In genomic region chr10:84429926-84430520, GRCh38 we compare ENCODE assay signal across 8 cellular contexts.
DNase-seq lines count a peak whose midpoint lies in the region; ATAC-seq and TF ChIP-seq lines count a peak whose summit lies in the region.

No MANE protein-coding gene starts in this region.

- no peaks in the 10 kb centered on the region for H3K27me3 ChIP-seq in dorsolateral prefrontal cortex
- no peaks in the 10 kb centered on the region for H3K27me3 ChIP-seq in mesendoderm (ENCODE audit: insufficient read depth, low read length, poor library complexity)

- no peak overlapping the region for H4K8ac ChIP-seq in mesendoderm (ENCODE audit: low read depth, low read length)

- peak; percentile 96 for ATAC-seq in HG02678 (IDR thresholded peaks at IDR 0.05; ENCODE audit: unreplicated experiment)
- peak; percentile 80 to 84 for ATAC-seq in stimulated activated naive B cell treated with anti-CD40 and anti-IgM and Interleukin-4, amounts not matched to agents 10 μg/mL and 1 μg/mL and 100 μg/mL, for 72 hours (replicated peaks)

- DNase-seq in NK-92 treated with Interleukin-12 subunit alpha and Interleukin-12 subunit beta, amount 100 ng/mL, for 24 hours (lab: John Stamatoyannopoulos, UW): peak; percentile 21
- DNase-seq in NK-92 (lab: John Stamatoyannopoulos, UW; ENCODE audit: unreplicated experiment): no peak
- DNase-seq in NCI-H1930 (lab: John Stamatoyannopoulos, UW): peak; percentile 9 to 12
- peak; percentile 87 for DNase-seq in activated CD4-positive, alpha-beta T cell treated with anti-CD3 and anti-CD28 coated beads, Interleukin-2, amount 10 ng/mL, durations not matched to agents 24 days and 14 days
- DNase-seq in dorsolateral prefrontal cortex: peak in 8 of 10 donors; percentile 39 to 79 (median 52)
- DNase-seq in mesendoderm: peak; percentile 91
- DNase-seq in stimulated activated naive B cell treated with anti-CD40 and anti-IgM and Interleukin-4, amounts not matched to agents 10 μg/mL and 1 μg/mL and 100 μg/mL, for 72 hours: peak; percentile 23

- no peak overlapping the region for H3K4me2 ChIP-seq in mesendoderm (ENCODE audit: low read length)

- H2BK5ac ChIP-seq in mesendoderm (ENCODE audit: low read length): no peak overlapping the region

- H3K4me3 Mint-ChIP-seq in activated CD4-positive, alpha-beta T cell treated with anti-CD3 and anti-CD28 coated beads, Interleukin-2, amount 10 ng/mL, durations not matched to agents 24 days and 14 days: no peak overlapping the region
- no peak overlapping the region for H3K4me3 Mint-ChIP-seq in stimulated activated naive B cell treated with anti-CD40 and anti-IgM and Interleukin-4, amounts not matched to agents 10 μg/mL and 1 μg/mL and 100 μg/mL, for 72 hours

- H3K27ac ChIP-seq in dorsolateral prefrontal cortex (no peak overlapping the region), mesendoderm (ENCODE audit: low read depth, low read length) (no peak overlapping the region)

- no peaks in the 10 kb centered on the region for H3K36me3 ChIP-seq in mesendoderm (ENCODE audit: control insufficient read depth, insufficient read depth, low read length)

- H3K4ac ChIP-seq in mesendoderm (ENCODE audit: low read depth, low read length): no peak overlapping the region

- H3K23ac ChIP-seq in mesendoderm (ENCODE audit: low read length): no peak overlapping the region

- no CpG with 5 or more reads among the region's 2 CpGs for WGBS in mesendoderm (ENCODE audit: extremely low coverage, insufficient coverage, low lambda C conversion rate)

- H3K4me3 ChIP-seq in dorsolateral prefrontal cortex (no peak overlapping the region), mesendoderm (ENCODE audit: low read length) (no peak overlapping the region)

- no peaks in the 10 kb centered on the region for H3K4me1 ChIP-seq in mesendoderm (ENCODE audit: control insufficient read depth, low read depth, low read length)

- H4K5ac ChIP-seq in mesendoderm (ENCODE audit: low read length): no peak overlapping the region

- H3K36me3 Mint-ChIP-seq in activated CD4-positive, alpha-beta T cell treated with anti-CD3 and anti-CD28 coated beads, Interleukin-2, amount 10 ng/mL, durations not matched to agents 24 days and 14 days (ENCODE audit: low read depth): peaks cover 18% of the 10 kb centered on the region
- H3K36me3 Mint-ChIP-seq in stimulated activated naive B cell treated with anti-CD40 and anti-IgM and Interleukin-4, amounts not matched to agents 10 μg/mL and 1 μg/mL and 100 μg/mL, for 72 hours: peaks cover 22 to 45% of the 10 kb centered on the region in 2 donors

- no peak overlapping the region for H3K18ac ChIP-seq in mesendoderm (ENCODE audit: low read length)

- H3K27me3 Mint-ChIP-seq in activated CD4-positive, alpha-beta T cell treated with anti-CD3 and anti-CD28 coated beads, Interleukin-2, amount 10 ng/mL, durations not matched to agents 24 days and 14 days: no peaks in the 10 kb centered on the region
- H3K27me3 Mint-ChIP-seq in stimulated activated naive B cell treated with anti-CD40 and anti-IgM and Interleukin-4, amounts not matched to agents 10 μg/mL and 1 μg/mL and 100 μg/mL, for 72 hours: no peaks in the 10 kb centered on the region

- no peak overlapping the region for H3K27ac Mint-ChIP-seq in activated CD4-positive, alpha-beta T cell treated with anti-CD3 and anti-CD28 coated beads, Interleukin-2, amount 10 ng/mL, durations not matched to agents 24 days and 14 days
- no peak overlapping the region for H3K27ac Mint-ChIP-seq in stimulated activated naive B cell treated with anti-CD40 and anti-IgM and Interleukin-4, amounts not matched to agents 10 μg/mL and 1 μg/mL and 100 μg/mL, for 72 hours

- H3K9me3 Mint-ChIP-seq in activated CD4-positive, alpha-beta T cell treated with anti-CD3 and anti-CD28 coated beads, Interleukin-2, amount 10 ng/mL, durations not matched to agents 24 days and 14 days: no peaks in the 10 kb centered on the region
- H3K9me3 Mint-ChIP-seq in stimulated activated naive B cell treated with anti-CD40 and anti-IgM and Interleukin-4, amounts not matched to agents 10 μg/mL and 1 μg/mL and 100 μg/mL, for 72 hours: peaks cover 0 to 1% of the 10 kb centered on the region in 2 donors

- TF ChIP-seq CTCF in dorsolateral prefrontal cortex (IDR thresholded peaks at IDR 0.05 in 54 of 56, conservative IDR thresholded peaks at IDR 0.05 in 2 of 56; ENCODE audit: low read depth in 1 of 56, partially characterized antibody in 56 of 56): peak; percentile 34 to 81 (median 66)

- peaks cover 12% of the 10 kb centered on the region for H3K4me1 Mint-ChIP-seq in activated CD4-positive, alpha-beta T cell treated with anti-CD3 and anti-CD28 coated beads, Interleukin-2, amount 10 ng/mL, durations not matched to agents 24 days and 14 days
- peaks cover 3 to 11% of the 10 kb centered on the region in 2 donors for H3K4me1 Mint-ChIP-seq in stimulated activated naive B cell treated with anti-CD40 and anti-IgM and Interleukin-4, amounts not matched to agents 10 μg/mL and 1 μg/mL and 100 μg/mL, for 72 hours

- H2BK120ac ChIP-seq in mesendoderm (ENCODE audit: low read depth, low read length): no peak overlapping the region

- no peak overlapping the region for H3K56ac ChIP-seq in mesendoderm (ENCODE audit: low read length)

- H2BK15ac ChIP-seq in mesendoderm (replicated peaks; ENCODE audit: low read depth): no peak overlapping the region

- H3K79me1 ChIP-seq in mesendoderm (ENCODE audit: low read length): no peaks in the 10 kb centered on the region

- H2AK5ac ChIP-seq in mesendoderm (ENCODE audit: low read length): no peak overlapping the region

- no peak overlapping the region for H3K9ac ChIP-seq in mesendoderm (ENCODE audit: low read length)

- intact Hi-C loops in activated CD4-positive, alpha-beta T cell treated with anti-CD3 and anti-CD28 coated beads, Interleukin-2, amount 10 ng/mL, durations not matched to agents 24 days and 14 days (cut with micrococcal nuclease): loop anchor here (1.0 to 5.0 kb wide), 2 partner anchors 53 to 107 kb away; no protein-coding TSS in a partner anchor
- intact Hi-C loops in dorsolateral prefrontal cortex (cut with DNase I): loop anchor here (5.0 to 10.0 kb wide), 4 partner anchors 38 to 165 kb away; no protein-coding TSS in a partner anchor

- H3K79me2 ChIP-seq in mesendoderm (ENCODE audit: control insufficient read depth, insufficient read depth, low read length): no peaks in the 10 kb centered on the region
